Comparison of ENCODE assay signal across 9 cellular contexts in genomic region chr11:47512701-47513100, GRCh38. TPM values are rescaled to one million over a fixed set of nuclear protein-coding genes. Genes with fewer than 3 reads are reported as not detected.
DNase-seq lines count a peak whose midpoint lies in the region; ATAC-seq and TF ChIP-seq lines count a peak whose summit lies in the region.
"Had no signal": no experiment of that assay in that cellular context is flagged by ENCODE, and none has a peak within 500 bp of the region (broad histone marks: within the 10 kb centered on the region; RNA-seq: fewer than 3 reads in every experiment).

No MANE protein-coding gene starts in this region.

- TF ChIP-seq CTCF in AG04450 (IDR thresholded peaks at IDR 0.05; ENCODE audit: low read depth, low read length) (no peak), brain microvascular endothelial cell (IDR thresholded peaks at IDR 0.05; ENCODE audit: low read depth, low read length, missing control alignments) (no peak), natural killer cell (IDR thresholded peaks at IDR 0.05) (no peak), thyroid gland (IDR thresholded peaks at IDR 0.05) (no peak)

- H3K27ac Mint-ChIP-seq in natural killer cell, result peak overlapping the region; percentile 53 to 80

- POLR2A ChIA-PET in AG04450 (lab: Yijun Ruan, JAX), result interaction anchor here (0.7 kb wide), 1 partner anchor 888 kb away, joined by 15 read pairs; no protein-coding TSS in a partner anchor

- H3K4me1 ChIP-seq in HUES64 (ENCODE audit: insufficient read depth, low read length), result peaks cover 48% of the 10 kb centered on the region
- peaks cover 21 to 70% of the 10 kb centered on the region in 2 donors for H3K4me1 ChIP-seq in thyroid gland

- TF ChIP-seq POLR2A in thyroid gland (IDR thresholded peaks at IDR 0.05), result no peak

- WGBS in HUES64, result 68% methylated on average over 2 of the region's 2 CpGs
- 50 to 57% methylated on average over 2 of the region's 2 CpGs for WGBS in thyroid gland, 2 donors

- H3K9me3 ChIP-seq in AG04450 (ENCODE audit: control insufficient read depth, insufficient read depth, low read length) (no peaks in the 10 kb centered on the region), HUES64 (ENCODE audit: insufficient read depth, low read depth, low read length) (no peaks in the 10 kb centered on the region), thyroid gland (no peaks in the 10 kb centered on the region)
- H3K9me3 ChIP-seq: heart right ventricle had no signal

- H3K4me3 Mint-ChIP-seq in natural killer cell, result no peak overlapping the region

- intact Hi-C loops in natural killer cell (cut with micrococcal nuclease) (no loop called here), thyroid gland (cut with DNase I) (no loop called here)

- no peaks in the 10 kb centered on the region for H3K27me3 Mint-ChIP-seq in natural killer cell (ENCODE audit: low read depth in 2 of 2)

- H3K36me3 ChIP-seq in HUES64 (ENCODE audit: insufficient read depth, low read length) (0 out of 2 replicates have a peak, but pooled peaks cover 3% of the 10 kb centered on the region), brain microvascular endothelial cell (replicated peaks) (no peaks in the 10 kb centered on the region), thyroid gland (no peaks in the 10 kb centered on the region)

- DNase-seq in AG04450 (ENCODE audit: low read depth, low spot score), result no peak
- DNase-seq in brain microvascular endothelial cell, result no peak
- DNase-seq in natural killer cell, result no peak
- no peak for DNase-seq in thyroid gland
- no peak for DNase-seq in H4 (ENCODE audit: low spot score)
- no peak for DNase-seq in DMS 273 (lab: John Stamatoyannopoulos, UW; ENCODE audit: unreplicated experiment)
- no peak for DNase-seq in NCI-H1417 (lab: John Stamatoyannopoulos, UW)

- in situ Hi-C loops in brain microvascular endothelial cell (cut with HindIII; ENCODE audit: low pct_ligation_motif_present, low sequenced_read_pairs), result no loop called here

- H3K4me1 Mint-ChIP-seq in natural killer cell, result peaks cover 57 to 67% of the 10 kb centered on the region in 2 donors

- H3K27me3 ChIP-seq in AG04450 (ENCODE audit: control insufficient read depth, insufficient read depth, low read length) (no peaks in the 10 kb centered on the region), HUES64 (ENCODE audit: insufficient read depth, low read length) (no peaks in the 10 kb centered on the region), brain microvascular endothelial cell (replicated peaks) (no peaks in the 10 kb centered on the region), thyroid gland (no peaks in the 10 kb centered on the region)
- H3K27me3 ChIP-seq: heart right ventricle had no signal

- no peak for ATAC-seq in natural killer cell

- H3K27ac ChIP-seq in AG04450 (ENCODE audit: low read depth, low read length) (peak overlapping the region; percentile 4), HUES64 (ENCODE audit: low read depth, low read length) (peak overlapping the region; percentile 78), brain microvascular endothelial cell (peak overlapping the region; percentile 91), thyroid gland (no peak overlapping the region)

- CTCF ChIA-PET in AG04450 (lab: Charles Lee), result interaction anchor here (1.7 kb wide), 1 partner anchor 41 kb away, joined by 5 read pairs; no protein-coding TSS in a partner anchor

- no peaks in the 10 kb centered on the region for H3K36me3 Mint-ChIP-seq in natural killer cell

- H3K4me3 ChIP-seq in AG04450 (ENCODE audit: low read depth, low read length) (no peak overlapping the region), HUES64 (ENCODE audit: low read length) (no peak overlapping the region), brain microvascular endothelial cell (ENCODE audit: low read depth, low read length) (no peak overlapping the region), thyroid gland (replicated peaks in 1 of 3) (no peak overlapping the region)

- no peaks in the 10 kb centered on the region for H3K9me3 Mint-ChIP-seq in natural killer cell

- H3K9ac ChIP-seq in HUES64 (ENCODE audit: low read depth, low read length), result peak overlapping the region; percentile 16; the same call in 1 of the 2 replicates

RNA-seq across cellular contexts. Expression of gene CELF1, which starts 40.2 kb away (rescaled TPM):
- 87.2 and 87.5 TPM in 2 replicates for polyA plus RNA-seq in AG04450 (2011; rRNA removed)
- 135 and 147 TPM in 2 replicates for polyA minus RNA-seq in AG04450 (2011; rRNA and poly(A)+ RNA removed)
- 83.2 TPM for polyA plus RNA-seq in HUES64 (2013, experiment 1 of 2)
- 73.5 TPM for polyA plus RNA-seq in HUES64 (2013, experiment 2 of 2)
- total RNA-seq in natural killer cell, result 100 to 1,000 TPM; 128 to 168 (median 162) TPM
- 100 to 1,000 TPM in 3 of 4 donors, 10 to 100 TPM in 1; 87.3 to 144 (median 111) TPM for total RNA-seq in thyroid gland
- total RNA-seq in H4 (2014; rRNA removed; shearing (Covaris generic)), result 52.1 and 58.8 TPM in 2 replicates

RNA-seq across cellular contexts. Expression of gene PTPMT1, which starts 52.7 kb away (rescaled TPM):
- 39.2 and 39.5 TPM in 2 replicates for polyA plus RNA-seq in AG04450 (2011; rRNA removed)
- polyA minus RNA-seq in AG04450 (2011; rRNA and poly(A)+ RNA removed), result 15.6 and 17.2 TPM in 2 replicates
- 42.3 TPM for polyA plus RNA-seq in HUES64 (2013, experiment 1 of 2)
- polyA plus RNA-seq in HUES64 (2013, experiment 2 of 2), result 45.5 TPM
- 10 to 100 TPM; 19.4 to 28.6 (median 20.4) TPM for total RNA-seq in natural killer cell
- total RNA-seq in thyroid gland, result 100 to 1,000 TPM in 3 of 4 donors, 10 to 100 TPM in 1; 93.9 to 149 (median 125) TPM
- total RNA-seq in H4 (2014; rRNA removed; shearing (Covaris generic)), result 108 and 137 TPM in 2 replicates

Comparison
In these comparisons a context has a peak if more than half of its experiments do, and no peak if none do; other contexts are left out.
1. H3K27ac ChIP-seq: peak in AG04450 (single experiment), HUES64 (single experiment) and brain microvascular endothelial cell (single experiment); none in thyroid gland (0 of 3).